9 cellular contexts compared by ENCODE assay signal in the genomic region with DNA sequence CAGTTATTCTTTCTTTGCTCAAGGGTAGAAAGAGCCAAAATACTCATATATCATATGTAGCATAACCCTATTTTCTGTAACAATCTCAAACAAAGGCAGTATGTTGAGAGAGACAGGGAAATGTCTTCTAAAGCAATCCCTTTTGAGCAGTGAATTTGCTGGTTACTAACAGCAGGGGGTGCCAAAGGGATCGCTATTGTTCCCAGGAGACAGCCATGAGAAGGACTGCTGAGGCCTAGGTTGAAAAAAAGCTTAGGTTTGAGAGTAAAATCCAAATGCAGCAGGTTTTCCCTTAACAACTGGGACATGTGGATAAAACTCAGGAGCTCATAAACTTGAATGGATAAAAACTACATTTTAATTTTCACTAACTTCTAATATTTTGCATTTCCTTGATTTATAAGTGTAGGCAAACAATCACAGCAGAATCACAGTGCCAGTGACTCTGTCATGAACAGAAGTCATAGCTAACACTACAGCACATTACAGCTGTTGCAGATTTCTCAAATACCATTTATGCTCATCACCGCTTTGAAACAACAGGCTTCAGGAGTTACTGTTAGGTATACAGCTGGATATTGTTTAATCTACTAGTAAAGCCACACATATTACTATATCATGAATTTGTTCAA.
A peak's percentile ranks its signal among the peaks of the same experiment; 100 is the strongest.
DNase-seq lines count a peak whose midpoint lies in the region; ATAC-seq, FAIRE-seq and TF ChIP-seq lines count a peak whose summit lies in the region.
"Had no signal": no experiment of that assay in that cellular context is flagged by ENCODE, and none has a peak within 500 bp of the region (broad histone marks: within the 10 kb centered on the region; RNA-seq: fewer than 3 reads in every experiment).

No MANE protein-coding gene starts in this region.

- intact Hi-C loops in PC-9 (cut with micrococcal nuclease; ENCODE audit: unreplicated experiment) = loop anchor here (2.0 to 5.0 kb wide), 4 partner anchors 188 to 932 kb away; a partner anchor contains a TSS

- no peaks in the 10 kb centered on the region for H3K27me3 ChIP-seq in KMS-11 (ENCODE audit: insufficient read depth, low read depth)
- H3K27me3 ChIP-seq in PC-9 (ENCODE audit: insufficient read depth, low read depth) = no peaks in the 10 kb centered on the region

- H3K4me3 ChIP-seq in KMS-11 (IDR thresholded peaks at IDR 0.05; ENCODE audit: insufficient read depth, low read depth, low read length) (no peak overlapping the region), PC-9 (no peak overlapping the region), foreskin fibroblast (ENCODE audit: low read depth in 1 of 2, low read length in 2 of 2) (no peak overlapping the region)

- no peaks in the 10 kb centered on the region for H3F3A ChIP-seq in PC-9 (ENCODE audit: insufficient read depth, low read depth)

- CTCF ChIA-PET in PC-9 (lab: Charles Lee) = interaction anchor here (0.6 to 0.8 kb wide), 6 partner anchors 8 to 847 kb away, joined by 3 to 4 read pairs (median 3); no protein-coding TSS in a partner anchor

- peaks cover 24% of the 10 kb centered on the region for H3K4me1 Mint-ChIP-seq in activated T-cell treated with anti-CD3 and anti-CD28 coated beads, Interleukin-2, amount 50 U/mL, for 72 hours (ENCODE audit: low read depth)
- peaks cover 10% of the 10 kb centered on the region for H3K4me1 Mint-ChIP-seq in type B pancreatic cell (ENCODE audit: unreplicated experiment)

- H3K79me2 ChIP-seq in KMS-11 (ENCODE audit: insufficient read depth, low read depth) (peaks cover 8% of the 10 kb centered on the region; the same call in 1 of the 2 replicates), PC-9 (ENCODE audit: low read depth) (no peaks in the 10 kb centered on the region)

- H2AFZ ChIP-seq in KMS-11 (ENCODE audit: low read depth) (no peak overlapping the region), PC-9 (no peak overlapping the region)

- no TSS peak for BruUV-seq in PC-9 (replicated peaks; lab: Mats Ljungman, UMichigan)

- no peaks in the 10 kb centered on the region for H3K9me3 ChIP-seq in PC-9 (ENCODE audit: insufficient read depth, low read depth)

- H3K4me2 ChIP-seq in KMS-11 = peak overlapping the region; percentile 81; the same call in 1 of the 2 replicates
- no peak overlapping the region for H3K4me2 ChIP-seq in PC-9

- DNase-seq in PC-9 = peak; percentile 56 to 57
- DNase-seq in activated T-cell treated with anti-CD3 and anti-CD28 coated beads, Interleukin-2, amount 50 U/mL, for 72 hours = peak; percentile 45 to 59
- DNase-seq in foreskin fibroblast = peak; percentile 56 to 86
- DNase-seq in nucleus accumbens (lab: John Stamatoyannopoulos, UW) = peak in 42 of 56 donors; percentile 2 to 81 (median 30)
- DNase-seq in type B pancreatic cell (ENCODE audit: extremely low spot score, unreplicated experiment) = no peak

- no peak overlapping the region for H3K27ac Mint-ChIP-seq in activated T-cell treated with anti-CD3 and anti-CD28 coated beads, Interleukin-2, amount 50 U/mL, for 72 hours
- H3K27ac Mint-ChIP-seq in type B pancreatic cell = no peak overlapping the region

- TF ChIP-seq CTCF in KMS-11 (conservative IDR thresholded peaks at IDR 0.05; ENCODE audit: low read depth, low read length) = peak; percentile 93
- TF ChIP-seq CTCF in PC-9 (conservative IDR thresholded peaks at IDR 0.05) = peak; percentile 84
- TF ChIP-seq CTCF in foreskin fibroblast (IDR thresholded peaks at IDR 0.05; ENCODE audit: low read depth, low read length) = peak; percentile 83
- peak; percentile 86 for TF ChIP-seq CTCF in type B pancreatic cell (conservative IDR thresholded peaks at IDR 0.05)

- POLR2A ChIA-PET in PC-9 (lab: Charles Lee; ENCODE audit: unreplicated experiment) = no interaction called here

- peak; percentile 67 for FAIRE-seq in G401.6 (lab: Jason Lieb, UNC)
- FAIRE-seq: colon had no signal

- H4K20me1 ChIP-seq in KMS-11 (ENCODE audit: insufficient read depth) (no peaks in the 10 kb centered on the region), PC-9 (ENCODE audit: insufficient read depth) (no peaks in the 10 kb centered on the region)

- H3K9me2 ChIP-seq in PC-9 (ENCODE audit: insufficient read depth) = no peaks in the 10 kb centered on the region

- no peaks in the 10 kb centered on the region for H3K27me3 Mint-ChIP-seq in activated T-cell treated with anti-CD3 and anti-CD28 coated beads, Interleukin-2, amount 50 U/mL, for 72 hours (ENCODE audit: low read depth)
- no peaks in the 10 kb centered on the region for H3K27me3 Mint-ChIP-seq in type B pancreatic cell

- no peak overlapping the region for H3K4me3 Mint-ChIP-seq in activated T-cell treated with anti-CD3 and anti-CD28 coated beads, Interleukin-2, amount 50 U/mL, for 72 hours
- no peak overlapping the region for H3K4me3 Mint-ChIP-seq in type B pancreatic cell

- H3K9me3 Mint-ChIP-seq in activated T-cell treated with anti-CD3 and anti-CD28 coated beads, Interleukin-2, amount 50 U/mL, for 72 hours = no peaks in the 10 kb centered on the region
- H3K9me3 Mint-ChIP-seq in type B pancreatic cell = no peaks in the 10 kb centered on the region

- peaks cover 0 to 4% of the 10 kb centered on the region in 2 donors for H3K36me3 Mint-ChIP-seq in activated T-cell treated with anti-CD3 and anti-CD28 coated beads, Interleukin-2, amount 50 U/mL, for 72 hours (ENCODE audit: insufficient read depth in 2 of 2)
- H3K36me3 Mint-ChIP-seq in type B pancreatic cell = peaks cover 15% of the 10 kb centered on the region

- H3K4me1 ChIP-seq in KMS-11 (ENCODE audit: low read depth, poor library complexity, severe bottlenecking) (peaks cover 57% of the 10 kb centered on the region), PC-9 (replicated peaks; ENCODE audit: insufficient read depth) (no peaks in the 10 kb centered on the region)

- no peak overlapping the region for H3K9ac ChIP-seq in KMS-11

- no peak overlapping the region for H3K27ac ChIP-seq in KMS-11
- no peak overlapping the region for H3K27ac ChIP-seq in PC-9

- no peaks in the 10 kb centered on the region for H3K36me3 ChIP-seq in KMS-11 (ENCODE audit: insufficient read depth)
- H3K36me3 ChIP-seq in PC-9 (ENCODE audit: low read depth) = no peaks in the 10 kb centered on the region

- peak; percentile 59 to 64 for ATAC-seq in activated T-cell treated with anti-CD3 and anti-CD28 coated beads, Interleukin-2, amount 50 U/mL, for 72 hours (replicated peaks in 1 of 2)
- ATAC-seq in HG03097 (IDR thresholded peaks at IDR 0.05; ENCODE audit: low FRiP score, unreplicated experiment) = no peak
